In genomic region chr18:77365667-77366066, GRCh38 we compare ENCODE assay signal across 14 cellular contexts.
DNase-seq lines count a peak whose midpoint lies in the region; ATAC-seq and TF ChIP-seq lines count a peak whose summit lies in the region.
"Had no signal": no experiment of that assay in that cellular context is flagged by ENCODE, and none has a peak within 500 bp of the region (broad histone marks: within the 10 kb centered on the region; RNA-seq: fewer than 3 reads in every experiment).

No MANE protein-coding gene starts in this region.

- H3K36me3 ChIP-seq in heart right ventricle (no peaks in the 10 kb centered on the region), right atrium auricular region (no peaks in the 10 kb centered on the region), lower lobe of right lung (no peaks in the 10 kb centered on the region)
- H3K36me3 ChIP-seq: BLaER1 had no signal

- H3K4me1 ChIP-seq in heart right ventricle (peaks cover 0 to 13% (median 0%) of the 10 kb centered on the region in 9 donors), right atrium auricular region (peaks cover 0 to 6% of the 10 kb centered on the region in 2 donors), lower lobe of right lung (no peaks in the 10 kb centered on the region)
- H3K4me1 ChIP-seq: Caco-2 had no signal

- H3K4me3 ChIP-seq in heart right ventricle (no peak overlapping the region), right atrium auricular region (no peak overlapping the region), lower lobe of right lung (no peak overlapping the region)
- H3K4me3 ChIP-seq: BLaER1 had no signal

- H3K27me3 ChIP-seq in heart right ventricle (peaks cover 0 to 14% (median 0%) of the 10 kb centered on the region in 7 donors), right atrium auricular region (no peaks in the 10 kb centered on the region), lower lobe of right lung (ENCODE audit: low read depth) (peaks cover 9% of the 10 kb centered on the region)
- H3K27me3 ChIP-seq: BLaER1 had no signal

- ATAC-seq in heart right ventricle (peak in 7 of 8 donors; percentile 34 to 66 (median 59)), lower lobe of right lung (no peak), GM18861 (IDR thresholded peaks at IDR 0.05; ENCODE audit: unreplicated experiment) (no peak)

- H3K27ac ChIP-seq in heart right ventricle (peak overlapping the region in 7 of 10 donors; percentile 40 to 80 (median 61)), right atrium auricular region (peak overlapping the region; percentile 43 to 63), lower lobe of right lung (no peak overlapping the region)
- H3K27ac ChIP-seq: BLaER1 had no signal

- H3K9me3 ChIP-seq in heart right ventricle (peaks cover 0 to 22% (median 12%) of the 10 kb centered on the region in 11 donors), right atrium auricular region (peaks cover 0 to 18% of the 10 kb centered on the region in 2 donors), lower lobe of right lung (peaks cover 12% of the 10 kb centered on the region)
- H3K9me3 ChIP-seq: Caco-2 had no signal

- H3K27ac Mint-ChIP-seq in progenitor cell of endocrine pancreas: peak overlapping the region; percentile 29
- no peak overlapping the region for H3K27ac Mint-ChIP-seq in T-helper 2 cell treated with Interferon-gamma antibody and Interleukin-4, amounts not matched to agents 5 μg/mL and 100 μg/mL, for 36 hours
- H3K27ac Mint-ChIP-seq: CD8-positive, alpha-beta memory T cell; HFFc6 had no signal

- WGBS in heart right ventricle, 2 donors: 46 to 62% methylated on average over 2 of the region's 2 CpGs

- peaks cover 13% of the 10 kb centered on the region for H3K36me3 Mint-ChIP-seq in progenitor cell of endocrine pancreas (ENCODE audit: insufficient read depth)
- H3K36me3 Mint-ChIP-seq in T-helper 2 cell treated with Interferon-gamma antibody and Interleukin-4, amounts not matched to agents 5 μg/mL and 100 μg/mL, for 36 hours (ENCODE audit: low read depth): no peaks in the 10 kb centered on the region

- H3K9me3 Mint-ChIP-seq in progenitor cell of endocrine pancreas (ENCODE audit: low read depth): peaks cover 30% of the 10 kb centered on the region
- H3K9me3 Mint-ChIP-seq in T-helper 2 cell treated with Interferon-gamma antibody and Interleukin-4, amounts not matched to agents 5 μg/mL and 100 μg/mL, for 36 hours: peaks cover 9% of the 10 kb centered on the region

- H3K27me3 Mint-ChIP-seq in progenitor cell of endocrine pancreas: no peaks in the 10 kb centered on the region
- H3K27me3 Mint-ChIP-seq in T-helper 2 cell treated with Interferon-gamma antibody and Interleukin-4, amounts not matched to agents 5 μg/mL and 100 μg/mL, for 36 hours (ENCODE audit: low read depth): peaks cover 6% of the 10 kb centered on the region

- peaks cover 30% of the 10 kb centered on the region for H3K4me1 Mint-ChIP-seq in progenitor cell of endocrine pancreas (ENCODE audit: low read depth)
- no peaks in the 10 kb centered on the region for H3K4me1 Mint-ChIP-seq in T-helper 2 cell treated with Interferon-gamma antibody and Interleukin-4, amounts not matched to agents 5 μg/mL and 100 μg/mL, for 36 hours (ENCODE audit: low read depth)

- intact Hi-C loops in heart right ventricle (cut with DNase I): no loop called here
- intact Hi-C loops in lower lobe of right lung (cut with DNase I): no loop called here

- DNase-seq in heart right ventricle: peak in 1 of 2 donors; percentile 20
- DNase-seq in right atrium auricular region (ENCODE audit: low spot score): no peak
- DNase-seq in progenitor cell of endocrine pancreas (ENCODE audit: low spot score, unreplicated experiment): no peak
- no peak for DNase-seq in lower lobe of right lung
- no peak for DNase-seq in T-helper 2 cell treated with Interferon-gamma antibody and Interleukin-4, amounts not matched to agents 5 μg/mL and 100 μg/mL, for 36 hours (ENCODE audit: low spot score)
- DNase-seq: AML-193; Caco-2; CD8-positive, alpha-beta memory T cell; DND-41; GDM1; HCEC 1CT; HFFc6 had no signal

- TF ChIP-seq CTCF in heart right ventricle (IDR thresholded peaks at IDR 0.05): no peak
- no peak for TF ChIP-seq CTCF in right atrium auricular region (IDR thresholded peaks at IDR 0.05)
- no peak for TF ChIP-seq CTCF in progenitor cell of endocrine pancreas (IDR thresholded peaks at IDR 0.05; ENCODE audit: unreplicated experiment)
- no peak for TF ChIP-seq CTCF in lower lobe of right lung (IDR thresholded peaks at IDR 0.05)

- no peak overlapping the region for H3K4me3 Mint-ChIP-seq in progenitor cell of endocrine pancreas (ENCODE audit: low read depth)
- H3K4me3 Mint-ChIP-seq in T-helper 2 cell treated with Interferon-gamma antibody and Interleukin-4, amounts not matched to agents 5 μg/mL and 100 μg/mL, for 36 hours: no peak overlapping the region
- H3K4me3 Mint-ChIP-seq: CD8-positive, alpha-beta memory T cell; HFFc6 had no signal

Comparison
In these comparisons a context has a peak if more than half of its experiments do, and no peak if none do; other contexts are left out.
1. ATAC-seq: peak in heart right ventricle (7 of 8); none in lower lobe of right lung (0 of 2) and GM18861 (single experiment).